19 cellular contexts compared by ENCODE assay signal in genomic region chr20:14616003-14616402, GRCh38.
DNase-seq lines count a peak whose midpoint lies in the region; ATAC-seq, FAIRE-seq and TF ChIP-seq lines count a peak whose summit lies in the region.
"Had no signal": no experiment of that assay in that cellular context is flagged by ENCODE, and none has a peak within 500 bp of the region (broad histone marks: within the 10 kb centered on the region; RNA-seq: fewer than 3 reads in every experiment).

No MANE protein-coding gene starts in this region.

- no peak for TF ChIP-seq CTCF in GM12865 (IDR thresholded peaks at IDR 0.05; ENCODE audit: insufficient read depth, low read depth, low read length, missing control alignments)
- TF ChIP-seq CTCF in epithelial cell of esophagus (IDR thresholded peaks at IDR 0.05; ENCODE audit: insufficient read depth, low read depth, low read length, missing control alignments) = no peak
- no peak for TF ChIP-seq CTCF in CD4-positive, alpha-beta T cell (IDR thresholded peaks at IDR 0.05)
- TF ChIP-seq CTCF in mesothelial cell of epicardium (IDR thresholded peaks at IDR 0.05; ENCODE audit: unreplicated experiment) = no peak

- H3K4me3 Mint-ChIP-seq in CD4-positive, alpha-beta T cell = no peak overlapping the region
- H3K4me3 Mint-ChIP-seq in mesothelial cell of epicardium = no peak overlapping the region
- H3K4me3 Mint-ChIP-seq: CD8-positive, alpha-beta T cell; GM23338; H9 had no signal

- intact Hi-C loops in CD4-positive, alpha-beta T cell (cut with DNase I, micrococcal nuclease) = no loop called here

- H3K4me1 Mint-ChIP-seq in CD4-positive, alpha-beta T cell (ENCODE audit: low read depth) = no peaks in the 10 kb centered on the region
- H3K4me1 Mint-ChIP-seq in mesothelial cell of epicardium = peaks cover 34% of the 10 kb centered on the region
- H3K4me1 Mint-ChIP-seq: IgD-negative memory B cell had no signal

- no peaks in the 10 kb centered on the region for H3K27me3 ChIP-seq in CD4-positive, alpha-beta T cell (ENCODE audit: control insufficient read depth, insufficient read depth, low read length)
- H3K27me3 ChIP-seq: BE2C had no signal

- CTCF ChIA-PET in CD4-positive, alpha-beta T cell (lab: Charles Lee) = interaction anchor here (0.5 kb wide), 1 partner anchor 1524 kb away, joined by 3 read pairs; no protein-coding TSS in a partner anchor

- POLR2A ChIA-PET in CD4-positive, alpha-beta T cell (lab: Charles Lee) = no interaction called here

- DNase-seq in GM12865 (ENCODE audit: low read depth) = peak; percentile 12
- DNase-seq in RCC 7860 (ENCODE audit: low spot score) = peak; percentile 13
- DNase-seq in epithelial cell of esophagus (ENCODE audit: low read depth) = peak; percentile 91
- peak; percentile 39 for DNase-seq in kidney tubule cell (ENCODE audit: low spot score)
- DNase-seq in NCI-H524 treated with DMSO at 0.1 percent for 48 hours (lab: John Stamatoyannopoulos, UW) = no peak
- no peak for DNase-seq in CD4-positive, alpha-beta T cell
- no peak for DNase-seq in mesothelial cell of epicardium (ENCODE audit: low spot score in 2 of 2, unreplicated experiment in 2 of 2)
- DNase-seq: BE2C; CD8-positive, alpha-beta T cell; COR-L47; DMS153; GF-D8; H9 had no signal

- H3K9me3 ChIP-seq in CD4-positive, alpha-beta T cell (ENCODE audit: control insufficient read depth, low read length) = peaks cover 8% of the 10 kb centered on the region
- H3K9me3 ChIP-seq: BE2C had no signal

- H3K27ac ChIP-seq in CD4-positive, alpha-beta T cell (ENCODE audit: low read depth, low read length) = no peak overlapping the region
- H3K27ac ChIP-seq: C4-2B had no signal

- no peak overlapping the region for H3K27ac Mint-ChIP-seq in CD4-positive, alpha-beta T cell
- no peak overlapping the region for H3K27ac Mint-ChIP-seq in mesothelial cell of epicardium
- H3K27ac Mint-ChIP-seq: CD8-positive, alpha-beta T cell; GM23338; H9; IgD-negative memory B cell had no signal

- no peaks in the 10 kb centered on the region for H3K36me3 Mint-ChIP-seq in CD4-positive, alpha-beta T cell (ENCODE audit: low read depth)
- peaks cover 3% of the 10 kb centered on the region for H3K36me3 Mint-ChIP-seq in mesothelial cell of epicardium
- H3K36me3 Mint-ChIP-seq: CD8-positive, alpha-beta T cell; IgD-negative memory B cell had no signal

- H3K4me3 ChIP-seq in GM12865 (ENCODE audit: low read depth, low read length) = no peak overlapping the region
- no peak overlapping the region for H3K4me3 ChIP-seq in epithelial cell of esophagus (ENCODE audit: low read length)
- H3K4me3 ChIP-seq: GM23338 had no signal

- H3K27me3 Mint-ChIP-seq in CD4-positive, alpha-beta T cell = no peaks in the 10 kb centered on the region
- H3K27me3 Mint-ChIP-seq in mesothelial cell of epicardium (ENCODE audit: low read depth) = no peaks in the 10 kb centered on the region
- H3K27me3 Mint-ChIP-seq: IgD-negative memory B cell had no signal

- H3K9me3 Mint-ChIP-seq in CD4-positive, alpha-beta T cell = peaks cover 7% of the 10 kb centered on the region
- H3K9me3 Mint-ChIP-seq in mesothelial cell of epicardium = peaks cover 14% of the 10 kb centered on the region
- H3K9me3 Mint-ChIP-seq: GM23338, H9, IgD-negative memory B cell had no signal

- no peak for FAIRE-seq in RCC 7860 (lab: Jason Lieb, UNC)
- FAIRE-seq: A204.1, D721Med, GM18507 had no signal

- no peak for ATAC-seq in CD4-positive, alpha-beta T cell (ENCODE audit: poor library complexity)
- ATAC-seq: CD8-positive, alpha-beta T cell; GM23338 had no signal

Comparison
In these comparisons a context has a peak if more than half of its experiments do, and no peak if none do; other contexts are left out.
1. DNase-seq: peak in GM12865 (single experiment), RCC 7860 (single experiment), epithelial cell of esophagus (single experiment) and kidney tubule cell (single experiment); none in NCI-H524 treated with DMSO at 0.1 percent for 48 hours (single experiment), CD4-positive, alpha-beta T cell (0 of 10) and mesothelial cell of epicardium (0 of 2).